Comparison of ENCODE assay signal across 27 cellular contexts in genomic region chr6:144885817-144886216, GRCh38.
"Had no signal": no experiment of that assay in that cellular context is flagged by ENCODE, and none has a peak within 500 bp of the region (broad histone marks: within the 10 kb centered on the region; RNA-seq: fewer than 3 reads in every experiment).

No MANE protein-coding gene starts in this region.

- H3K4me3 ChIP-seq: coronary artery, dorsolateral prefrontal cortex, esophagus squamous epithelium, gastrocnemius medialis, heart right ventricle, hepatocyte, left lung, lower lobe of right lung, mucosa of descending colon had no signal

- ATAC-seq: esophagus mucosa, gastrocnemius medialis, heart right ventricle, left lung, left ventricle myocardium superior, lower lobe of right lung, mucosa of descending colon had no signal

- H3K4me1 ChIP-seq: esophagus squamous epithelium, gastrocnemius medialis, heart right ventricle, left lung, lower lobe of right lung had no signal

- DNase-seq: dermis blood vessel endothelial cell; dorsolateral prefrontal cortex; effector CD4-positive, alpha-beta T cell; effector memory CD4-positive, alpha-beta T cell; esophagus squamous epithelium; foreskin fibroblast; foreskin melanocyte; gastrocnemius medialis; glutamatergic neuron; head of caudate nucleus; heart right ventricle; hypothalamus; immature natural killer cell; islet precursor cell; kidney; kidney glomerular epithelial cell; left lung; left ventricle myocardium superior; lower lobe of right lung; mesenchymal stem cell; mucosa of descending colon; naive B cell had no signal

- H3K27me3 ChIP-seq: esophagus squamous epithelium, gastrocnemius medialis, heart right ventricle, hepatocyte, left lung had no signal

- H3K27ac ChIP-seq: coronary artery, dorsolateral prefrontal cortex, esophagus squamous epithelium, gastrocnemius medialis, heart right ventricle, hepatocyte, left lung, lower lobe of right lung had no signal

- H3K4me2 ChIP-seq: hepatocyte had no signal

- H3K79me2 ChIP-seq: hepatocyte had no signal

- FAIRE-seq: colon, endothelial cell of umbilical vein, kidney had no signal

- H2AFZ ChIP-seq: hepatocyte had no signal

- H3K9me3 ChIP-seq: esophagus squamous epithelium, gastrocnemius medialis, heart right ventricle, left lung, lower lobe of right lung, mucosa of descending colon had no signal

- H3K36me3 ChIP-seq: esophagus squamous epithelium, gastrocnemius medialis, heart right ventricle, left lung, lower lobe of right lung had no signal
